Comparison of ENCODE assay signal across 1 cellular context in the genomic region with DNA sequence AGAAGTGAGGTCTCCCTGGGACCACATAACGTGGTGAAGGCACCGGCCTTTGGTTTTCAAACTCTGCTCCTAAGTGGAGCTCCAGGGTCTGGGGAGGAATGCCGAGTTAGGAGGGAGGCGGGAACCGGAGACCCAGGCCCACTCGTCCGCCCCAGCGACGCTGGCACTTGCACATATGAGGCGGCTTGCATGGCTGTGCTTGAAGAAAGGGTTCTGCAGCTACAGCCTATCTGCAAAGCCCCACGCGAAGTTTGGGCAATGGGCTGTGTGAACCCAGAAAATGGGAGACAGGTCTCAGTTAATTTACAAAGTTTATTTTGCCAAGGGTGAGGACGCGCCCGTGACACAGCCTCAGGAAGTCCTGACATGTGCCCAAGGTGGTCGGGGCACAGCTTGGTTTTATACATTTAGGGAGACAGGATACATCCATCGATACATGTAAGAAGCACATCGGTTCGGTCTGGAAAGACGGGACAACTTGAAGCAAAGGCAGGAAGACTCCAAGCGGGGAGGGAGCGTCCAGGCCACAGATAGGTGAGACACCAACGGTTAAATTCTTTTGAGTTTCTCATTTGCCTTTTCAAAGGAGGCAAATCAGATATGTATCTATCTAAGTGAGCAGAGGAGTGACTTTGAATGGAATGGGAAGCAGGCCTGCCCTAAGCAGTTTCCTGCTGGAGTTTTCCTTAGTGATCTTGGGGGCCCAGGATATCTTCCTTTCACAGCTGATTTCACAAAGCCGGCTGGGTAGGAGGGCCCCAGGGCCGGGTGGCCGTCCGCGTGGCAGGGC.
TF ChIP-seq lines count a peak whose summit lies in the region.

No MANE protein-coding gene starts in this region.

TF ChIP-seq in K562, 482 proteins besides CTCF, POLR2A, EP300 and RAD21 (continued from another document):
- no peak for TF ChIP-seq ESRRA (IDR thresholded peaks at IDR 0.05; ENCODE audit: borderline replicate concordance, low read depth)
- TF ChIP-seq NFIX (CRISPR knock-in tag; IDR thresholded peaks at IDR 0.05; ENCODE audit: low read depth): no peak
- TF ChIP-seq, protein P1, sequence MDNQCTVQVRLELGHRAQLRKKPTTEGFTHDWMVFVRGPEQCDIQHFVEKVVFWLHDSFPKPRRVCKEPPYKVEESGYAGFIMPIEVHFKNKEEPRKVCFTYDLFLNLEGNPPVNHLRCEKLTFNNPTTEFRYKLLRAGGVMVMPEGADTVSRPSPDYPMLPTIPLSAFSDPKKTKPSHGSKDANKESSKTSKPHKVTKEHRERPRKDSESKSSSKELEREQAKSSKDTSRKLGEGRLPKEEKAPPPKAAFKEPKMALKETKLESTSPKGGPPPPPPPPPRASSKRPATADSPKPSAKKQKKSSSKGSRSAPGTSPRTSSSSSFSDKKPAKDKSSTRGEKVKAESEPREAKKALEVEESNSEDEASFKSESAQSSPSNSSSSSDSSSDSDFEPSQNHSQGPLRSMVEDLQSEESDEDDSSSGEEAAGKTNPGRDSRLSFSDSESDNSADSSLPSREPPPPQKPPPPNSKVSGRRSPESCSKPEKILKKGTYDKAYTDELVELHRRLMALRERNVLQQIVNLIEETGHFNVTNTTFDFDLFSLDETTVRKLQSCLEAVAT (IDR thresholded peaks at IDR 0.05): 0 out of 4 replicates have a peak, but pooled peaks of 1 of the 2 experiments have one; percentile 35
- TF ChIP-seq ZNF436 (CRISPR knock-in tag; IDR thresholded peaks at IDR 0.05): no peak
- TF ChIP-seq ZNF696 (CRISPR knock-in tag; conservative IDR thresholded peaks at IDR 0.05): no peak
- TF ChIP-seq, protein P2, sequence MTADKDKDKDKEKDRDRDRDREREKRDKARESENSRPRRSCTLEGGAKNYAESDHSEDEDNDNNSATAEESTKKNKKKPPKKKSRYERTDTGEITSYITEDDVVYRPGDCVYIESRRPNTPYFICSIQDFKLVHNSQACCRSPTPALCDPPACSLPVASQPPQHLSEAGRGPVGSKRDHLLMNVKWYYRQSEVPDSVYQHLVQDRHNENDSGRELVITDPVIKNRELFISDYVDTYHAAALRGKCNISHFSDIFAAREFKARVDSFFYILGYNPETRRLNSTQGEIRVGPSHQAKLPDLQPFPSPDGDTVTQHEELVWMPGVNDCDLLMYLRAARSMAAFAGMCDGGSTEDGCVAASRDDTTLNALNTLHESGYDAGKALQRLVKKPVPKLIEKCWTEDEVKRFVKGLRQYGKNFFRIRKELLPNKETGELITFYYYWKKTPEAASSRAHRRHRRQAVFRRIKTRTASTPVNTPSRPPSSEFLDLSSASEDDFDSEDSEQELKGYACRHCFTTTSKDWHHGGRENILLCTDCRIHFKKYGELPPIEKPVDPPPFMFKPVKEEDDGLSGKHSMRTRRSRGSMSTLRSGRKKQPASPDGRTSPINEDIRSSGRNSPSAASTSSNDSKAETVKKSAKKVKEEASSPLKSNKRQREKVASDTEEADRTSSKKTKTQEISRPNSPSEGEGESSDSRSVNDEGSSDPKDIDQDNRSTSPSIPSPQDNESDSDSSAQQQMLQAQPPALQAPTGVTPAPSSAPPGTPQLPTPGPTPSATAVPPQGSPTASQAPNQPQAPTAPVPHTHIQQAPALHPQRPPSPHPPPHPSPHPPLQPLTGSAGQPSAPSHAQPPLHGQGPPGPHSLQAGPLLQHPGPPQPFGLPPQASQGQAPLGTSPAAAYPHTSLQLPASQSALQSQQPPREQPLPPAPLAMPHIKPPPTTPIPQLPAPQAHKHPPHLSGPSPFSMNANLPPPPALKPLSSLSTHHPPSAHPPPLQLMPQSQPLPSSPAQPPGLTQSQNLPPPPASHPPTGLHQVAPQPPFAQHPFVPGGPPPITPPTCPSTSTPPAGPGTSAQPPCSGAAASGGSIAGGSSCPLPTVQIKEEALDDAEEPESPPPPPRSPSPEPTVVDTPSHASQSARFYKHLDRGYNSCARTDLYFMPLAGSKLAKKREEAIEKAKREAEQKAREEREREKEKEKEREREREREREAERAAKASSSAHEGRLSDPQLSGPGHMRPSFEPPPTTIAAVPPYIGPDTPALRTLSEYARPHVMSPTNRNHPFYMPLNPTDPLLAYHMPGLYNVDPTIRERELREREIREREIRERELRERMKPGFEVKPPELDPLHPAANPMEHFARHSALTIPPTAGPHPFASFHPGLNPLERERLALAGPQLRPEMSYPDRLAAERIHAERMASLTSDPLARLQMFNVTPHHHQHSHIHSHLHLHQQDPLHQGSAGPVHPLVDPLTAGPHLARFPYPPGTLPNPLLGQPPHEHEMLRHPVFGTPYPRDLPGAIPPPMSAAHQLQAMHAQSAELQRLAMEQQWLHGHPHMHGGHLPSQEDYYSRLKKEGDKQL (CRISPR knock-in tag; IDR thresholded peaks at IDR 0.05; ENCODE audit: borderline replicate concordance): no peak
- TF ChIP-seq, protein P3, sequence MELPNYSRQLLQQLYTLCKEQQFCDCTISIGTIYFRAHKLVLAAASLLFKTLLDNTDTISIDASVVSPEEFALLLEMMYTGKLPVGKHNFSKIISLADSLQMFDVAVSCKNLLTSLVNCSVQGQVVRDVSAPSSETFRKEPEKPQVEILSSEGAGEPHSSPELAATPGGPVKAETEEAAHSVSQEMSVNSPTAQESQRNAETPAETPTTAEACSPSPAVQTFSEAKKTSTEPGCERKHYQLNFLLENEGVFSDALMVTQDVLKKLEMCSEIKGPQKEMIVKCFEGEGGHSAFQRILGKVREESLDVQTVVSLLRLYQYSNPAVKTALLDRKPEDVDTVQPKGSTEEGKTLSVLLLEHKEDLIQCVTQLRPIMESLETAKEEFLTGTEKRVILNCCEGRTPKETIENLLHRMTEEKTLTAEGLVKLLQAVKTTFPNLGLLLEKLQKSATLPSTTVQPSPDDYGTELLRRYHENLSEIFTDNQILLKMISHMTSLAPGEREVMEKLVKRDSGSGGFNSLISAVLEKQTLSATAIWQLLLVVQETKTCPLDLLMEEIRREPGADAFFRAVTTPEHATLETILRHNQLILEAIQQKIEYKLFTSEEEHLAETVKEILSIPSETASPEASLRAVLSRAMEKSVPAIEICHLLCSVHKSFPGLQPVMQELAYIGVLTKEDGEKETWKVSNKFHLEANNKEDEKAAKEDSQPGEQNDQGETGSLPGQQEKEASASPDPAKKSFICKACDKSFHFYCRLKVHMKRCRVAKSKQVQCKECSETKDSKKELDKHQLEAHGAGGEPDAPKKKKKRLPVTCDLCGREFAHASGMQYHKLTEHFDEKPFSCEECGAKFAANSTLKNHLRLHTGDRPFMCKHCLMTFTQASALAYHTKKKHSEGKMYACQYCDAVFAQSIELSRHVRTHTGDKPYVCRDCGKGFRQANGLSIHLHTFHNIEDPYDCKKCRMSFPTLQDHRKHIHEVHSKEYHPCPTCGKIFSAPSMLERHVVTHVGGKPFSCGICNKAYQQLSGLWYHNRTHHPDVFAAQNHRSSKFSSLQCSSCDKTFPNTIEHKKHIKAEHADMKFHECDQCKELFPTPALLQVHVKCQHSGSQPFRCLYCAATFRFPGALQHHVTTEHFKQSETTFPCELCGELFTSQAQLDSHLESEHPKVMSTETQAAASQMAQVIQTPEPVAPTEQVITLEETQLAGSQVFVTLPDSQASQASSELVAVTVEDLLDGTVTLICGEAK (IDR thresholded peaks at IDR 0.05): 0 out of 2 replicates have a peak, but pooled peaks have one; percentile 19
- TF ChIP-seq, protein P3 (CRISPR knock-in tag; IDR thresholded peaks at IDR 0.05): no peak
- no peak for TF ChIP-seq SRSF1 (IDR thresholded peaks at IDR 0.05; ENCODE audit: low read depth, low read length)
- TF ChIP-seq, protein P4, sequence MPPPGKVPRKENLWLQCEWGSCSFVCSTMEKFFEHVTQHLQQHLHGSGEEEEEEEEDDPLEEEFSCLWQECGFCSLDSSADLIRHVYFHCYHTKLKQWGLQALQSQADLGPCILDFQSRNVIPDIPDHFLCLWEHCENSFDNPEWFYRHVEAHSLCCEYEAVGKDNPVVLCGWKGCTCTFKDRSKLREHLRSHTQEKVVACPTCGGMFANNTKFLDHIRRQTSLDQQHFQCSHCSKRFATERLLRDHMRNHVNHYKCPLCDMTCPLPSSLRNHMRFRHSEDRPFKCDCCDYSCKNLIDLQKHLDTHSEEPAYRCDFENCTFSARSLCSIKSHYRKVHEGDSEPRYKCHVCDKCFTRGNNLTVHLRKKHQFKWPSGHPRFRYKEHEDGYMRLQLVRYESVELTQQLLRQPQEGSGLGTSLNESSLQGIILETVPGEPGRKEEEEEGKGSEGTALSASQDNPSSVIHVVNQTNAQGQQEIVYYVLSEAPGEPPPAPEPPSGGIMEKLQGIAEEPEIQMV (tag; conservative IDR thresholded peaks at IDR 0.05; ENCODE audit: low read depth): no peak
- no peak for TF ChIP-seq ZNF124 (CRISPR knock-in tag; IDR thresholded peaks at IDR 0.05)
- TF ChIP-seq ARID1B (IDR thresholded peaks at IDR 0.05): no peak
- no peak for TF ChIP-seq ZFP1 (CRISPR knock-in tag; IDR thresholded peaks at IDR 0.05)
- TF ChIP-seq PHTF2 (CRISPR knock-in tag; IDR thresholded peaks at IDR 0.05): no peak
- TF ChIP-seq, protein P5, sequence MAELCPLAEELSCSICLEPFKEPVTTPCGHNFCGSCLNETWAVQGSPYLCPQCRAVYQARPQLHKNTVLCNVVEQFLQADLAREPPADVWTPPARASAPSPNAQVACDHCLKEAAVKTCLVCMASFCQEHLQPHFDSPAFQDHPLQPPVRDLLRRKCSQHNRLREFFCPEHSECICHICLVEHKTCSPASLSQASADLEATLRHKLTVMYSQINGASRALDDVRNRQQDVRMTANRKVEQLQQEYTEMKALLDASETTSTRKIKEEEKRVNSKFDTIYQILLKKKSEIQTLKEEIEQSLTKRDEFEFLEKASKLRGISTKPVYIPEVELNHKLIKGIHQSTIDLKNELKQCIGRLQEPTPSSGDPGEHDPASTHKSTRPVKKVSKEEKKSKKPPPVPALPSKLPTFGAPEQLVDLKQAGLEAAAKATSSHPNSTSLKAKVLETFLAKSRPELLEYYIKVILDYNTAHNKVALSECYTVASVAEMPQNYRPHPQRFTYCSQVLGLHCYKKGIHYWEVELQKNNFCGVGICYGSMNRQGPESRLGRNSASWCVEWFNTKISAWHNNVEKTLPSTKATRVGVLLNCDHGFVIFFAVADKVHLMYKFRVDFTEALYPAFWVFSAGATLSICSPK (IDR thresholded peaks at IDR 0.05; ENCODE audit: borderline replicate concordance): no peak
- TF ChIP-seq NFRKB (IDR thresholded peaks at IDR 0.05; ENCODE audit: low read depth): 0 out of 2 replicates have a peak, but pooled peaks have one; percentile 32
- no peak for TF ChIP-seq PCBP2 (IDR thresholded peaks at IDR 0.05; ENCODE audit: low read depth, low read length, poor library complexity, severe bottlenecking)
- no peak for TF ChIP-seq ZSCAN29 (IDR thresholded peaks at IDR 0.05)
- TF ChIP-seq TCFL5 (CRISPR knock-in tag; conservative IDR thresholded peaks at IDR 0.05): no peak
- no peak for TF ChIP-seq SMARCA4 (IDR thresholded peaks at IDR 0.05)
- no peak for TF ChIP-seq RBM34 (IDR thresholded peaks at IDR 0.05; ENCODE audit: borderline replicate concordance, insufficient read depth, low read length)
- TF ChIP-seq ZBTB7A (IDR thresholded peaks at IDR 0.05; ENCODE audit: borderline replicate concordance, control insufficient read depth, low read depth, low read length): peak; percentile 17; the same call in 1 of the 2 replicates
- no peak for TF ChIP-seq TEAD4 (IDR thresholded peaks at IDR 0.05; ENCODE audit: low read length)
- no peak for TF ChIP-seq TEAD4 (CRISPR knock-in tag; IDR thresholded peaks at IDR 0.05; ENCODE audit: borderline replicate concordance)
